In the genomic region with DNA sequence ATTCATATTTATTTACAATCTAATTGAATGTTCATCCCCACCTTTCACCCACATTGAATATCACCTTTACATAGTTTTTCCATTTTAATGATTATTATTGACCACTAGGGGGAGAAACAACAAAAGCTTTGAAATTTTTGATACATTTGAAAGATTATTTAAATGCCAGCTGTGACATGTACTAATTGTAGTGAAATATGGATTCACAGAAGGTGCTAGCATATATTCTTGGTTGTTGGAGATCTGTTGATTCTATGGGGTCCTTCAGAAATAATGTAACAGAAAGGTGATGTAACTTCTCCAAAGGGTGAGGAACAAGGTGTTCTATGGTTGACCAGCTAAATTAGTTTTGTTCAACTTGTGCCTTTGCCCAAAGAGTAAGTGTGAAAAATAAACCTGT, we compare ENCODE assay signal across 8 cellular contexts. TPM values are rescaled to one million over a fixed set of nuclear protein-coding genes. Genes with fewer than 3 reads are reported as not detected.
DNase-seq lines count a peak whose midpoint lies in the region; ATAC-seq and TF ChIP-seq lines count a peak whose summit lies in the region.

No MANE protein-coding gene starts in this region.

- no peak overlapping the region for H3K4me2 ChIP-seq in neural progenitor cell

- peaks cover 2% of the 10 kb centered on the region for H3K27me3 Mint-ChIP-seq in neural progenitor cell (ENCODE audit: insufficient read depth, low read depth)
- H3K27me3 Mint-ChIP-seq in activated naive CD4-positive, alpha-beta T cell treated with anti-CD3 and anti-CD28 coated beads for 36 hours (ENCODE audit: low read depth): no peaks in the 10 kb centered on the region

- H3K4me3 Mint-ChIP-seq in neural progenitor cell: no peak overlapping the region
- no peak overlapping the region for H3K4me3 Mint-ChIP-seq in activated naive CD4-positive, alpha-beta T cell treated with anti-CD3 and anti-CD28 coated beads for 36 hours

- H3K4me1 Mint-ChIP-seq in neural progenitor cell: no peaks in the 10 kb centered on the region
- H3K4me1 Mint-ChIP-seq in activated naive CD4-positive, alpha-beta T cell treated with anti-CD3 and anti-CD28 coated beads for 36 hours (ENCODE audit: low read depth): no peaks in the 10 kb centered on the region

- H3K27me3 ChIP-seq in heart left ventricle (no peaks in the 10 kb centered on the region), neural progenitor cell (no peaks in the 10 kb centered on the region), brain microvascular endothelial cell (replicated peaks) (no peaks in the 10 kb centered on the region)

- H4K20me1 ChIP-seq in neural progenitor cell (ENCODE audit: low read depth): no peaks in the 10 kb centered on the region

- H3K27ac ChIP-seq in heart left ventricle: no peak overlapping the region
- H3K27ac ChIP-seq in coronary artery: no peak overlapping the region
- no peak overlapping the region for H3K27ac ChIP-seq in neural progenitor cell
- H3K27ac ChIP-seq in brain microvascular endothelial cell: no peak overlapping the region

- H3K27ac Mint-ChIP-seq in neural progenitor cell: no peak overlapping the region
- no peak overlapping the region for H3K27ac Mint-ChIP-seq in activated naive CD4-positive, alpha-beta T cell treated with anti-CD3 and anti-CD28 coated beads for 36 hours

- peak in 1 of 4 donors; percentile 22 for ATAC-seq in heart left ventricle
- no peak for ATAC-seq in Right ventricle myocardium superior (ENCODE audit: poor library complexity)
- ATAC-seq in GM21447 (IDR thresholded peaks at IDR 0.05; ENCODE audit: unreplicated experiment): no peak

- H3F3A ChIP-seq in neural progenitor cell (ENCODE audit: low read depth): no peaks in the 10 kb centered on the region

- CTCF ChIA-PET in activated naive CD4-positive, alpha-beta T cell treated with anti-CD3 and anti-CD28 coated beads for 36 hours (lab: Charles Lee): interaction anchor here (0.6 to 1.3 kb wide), 11 partner anchors 18 to 1168 kb away, joined by 3 to 10 read pairs (median 4); no protein-coding TSS in a partner anchor

- no peak for DNase-seq in heart left ventricle
- no peak for DNase-seq in Right ventricle myocardium superior
- DNase-seq in NCI-H446 (lab: John Stamatoyannopoulos, UW): peak; percentile 26 to 50
- DNase-seq in coronary artery (ENCODE audit: low spot score): no peak
- no peak for DNase-seq in neural progenitor cell (ENCODE audit: low spot score)
- no peak for DNase-seq in brain microvascular endothelial cell
- no peak for DNase-seq in activated naive CD4-positive, alpha-beta T cell treated with anti-CD3 and anti-CD28 coated beads for 36 hours

- H3K36me3 ChIP-seq in heart left ventricle (no peaks in the 10 kb centered on the region), neural progenitor cell (no peaks in the 10 kb centered on the region), brain microvascular endothelial cell (replicated peaks) (no peaks in the 10 kb centered on the region)

- no peak overlapping the region for H3K9ac ChIP-seq in neural progenitor cell

- TF ChIP-seq CTCF in heart left ventricle (IDR thresholded peaks at IDR 0.05) (peak; percentile 52 to 90 (median 68)), coronary artery (IDR thresholded peaks at IDR 0.05) (peak; percentile 45), neural progenitor cell (IDR thresholded peaks at IDR 0.05) (peak; percentile 82), brain microvascular endothelial cell (IDR thresholded peaks at IDR 0.05; ENCODE audit: low read depth, low read length, missing control alignments) (no peak)

- H3K9me3 ChIP-seq in heart left ventricle (no peaks in the 10 kb centered on the region), neural progenitor cell (ENCODE audit: low read depth) (no peaks in the 10 kb centered on the region)

- no peak for TF ChIP-seq POLR2A in heart left ventricle (IDR thresholded peaks at IDR 0.05)

- H3K36me3 Mint-ChIP-seq in neural progenitor cell: no peaks in the 10 kb centered on the region
- no peaks in the 10 kb centered on the region for H3K36me3 Mint-ChIP-seq in activated naive CD4-positive, alpha-beta T cell treated with anti-CD3 and anti-CD28 coated beads for 36 hours (ENCODE audit: low read depth)

- in situ Hi-C loops in brain microvascular endothelial cell (cut with HindIII; ENCODE audit: low pct_ligation_motif_present, low sequenced_read_pairs): no loop called here

- no peak overlapping the region for H2AFZ ChIP-seq in neural progenitor cell (replicated peaks)

- no peak overlapping the region for H3K4me3 ChIP-seq in heart left ventricle
- H3K4me3 ChIP-seq in coronary artery: no peak overlapping the region
- no peak overlapping the region for H3K4me3 ChIP-seq in neural progenitor cell
- no peak overlapping the region for H3K4me3 ChIP-seq in brain microvascular endothelial cell (ENCODE audit: low read depth, low read length)

- no peaks in the 10 kb centered on the region for H3K9me3 Mint-ChIP-seq in neural progenitor cell
- no peaks in the 10 kb centered on the region for H3K9me3 Mint-ChIP-seq in activated naive CD4-positive, alpha-beta T cell treated with anti-CD3 and anti-CD28 coated beads for 36 hours

- no peaks in the 10 kb centered on the region for H3K79me2 ChIP-seq in neural progenitor cell (ENCODE audit: low read depth)

- H3K4me1 ChIP-seq in heart left ventricle: peaks cover 0 to 13% (median 8%) of the 10 kb centered on the region in 12 donors
- no peaks in the 10 kb centered on the region for H3K4me1 ChIP-seq in neural progenitor cell

- intact Hi-C loops in heart left ventricle (cut with DNase I) (loop anchor here in 9 of 10 donors (1.0 to 10.0 kb wide), 8 partner anchors 415 to 745 kb away; a partner anchor contains a TSS), Right ventricle myocardium superior (cut with DNase I) (no loop called here)
- intact Hi-C loops in activated naive CD4-positive, alpha-beta T cell treated with anti-CD3 and anti-CD28 coated beads for 36 hours (cut with micrococcal nuclease): loop anchor here (1.0 to 2.0 kb wide), 4 partner anchors 417 to 1050 kb away; no protein-coding TSS in a partner anchor

RNA-seq across cellular contexts. Expression of a gene that starts 22.4 kb away (rescaled TPM):
- total RNA-seq in heart left ventricle (not detected), Right ventricle myocardium superior (not detected), neural progenitor cell (ENCODE audit: low replicate concordance) (not detected in 2 replicates)
- polyA plus RNA-seq in heart left ventricle: not detected
- not detected for total RNA-seq in activated naive CD4-positive, alpha-beta T cell treated with anti-CD3 and anti-CD28 coated beads for 36 hours

RNA-seq across cellular contexts. Expression of a gene that starts 51.0 kb away (rescaled TPM):
- total RNA-seq in heart left ventricle: 10 to 100 TPM; 16.1 to 28.7 (median 19.1) TPM
- polyA plus RNA-seq in heart left ventricle: 1 to 10 TPM; 6.2 to 7.3 TPM
- total RNA-seq in Right ventricle myocardium superior: 28.2 TPM
- total RNA-seq in neural progenitor cell (ENCODE audit: low replicate concordance): 15.9 and 29.3 TPM in 2 replicates
- total RNA-seq in activated naive CD4-positive, alpha-beta T cell treated with anti-CD3 and anti-CD28 coated beads for 36 hours: 10 to 100 TPM; 11.5 to 13.5 TPM

RNA-seq across cellular contexts. Expression of a gene that starts 52.9 kb away (rescaled TPM):
- total RNA-seq in heart left ventricle (10 to 100 TPM in 2 of 9 donors, 1 to 10 TPM in 7; 5.4 to 12.2 (median 8.2) TPM), Right ventricle myocardium superior (7.0 TPM), neural progenitor cell (ENCODE audit: low replicate concordance) (8.6 and 11.9 TPM in 2 replicates)
- 1 to 10 TPM; 4.0 to 9.7 TPM for polyA plus RNA-seq in heart left ventricle
- total RNA-seq in activated naive CD4-positive, alpha-beta T cell treated with anti-CD3 and anti-CD28 coated beads for 36 hours: 10 to 100 TPM; 12.9 to 13.3 TPM

Comparison
In these comparisons a context has a peak if more than half of its experiments do, and no peak if none do; other contexts are left out.
1. DNase-seq: peak in NCI-H446 (2 of 2); none in heart left ventricle (0 of 5), Right ventricle myocardium superior (single experiment), coronary artery (single experiment), neural progenitor cell (single experiment), brain microvascular endothelial cell (single experiment) and activated naive CD4-positive, alpha-beta T cell treated with anti-CD3 and anti-CD28 coated beads for 36 hours (single experiment).